9 cellular contexts compared by ENCODE assay signal in genomic region chr20:19828233-19828632, GRCh38.
DNase-seq lines count a peak whose midpoint lies in the region; ATAC-seq and TF ChIP-seq lines count a peak whose summit lies in the region.
"Had no signal": no experiment of that assay in that cellular context is flagged by ENCODE, and none has a peak within 500 bp of the region (broad histone marks: within the 10 kb centered on the region; RNA-seq: fewer than 3 reads in every experiment).

No MANE protein-coding gene starts in this region.

- H3K4ac ChIP-seq in neuronal stem cell (ENCODE audit: low read length) = no peak overlapping the region

- H3K4me2 ChIP-seq in neuronal stem cell (ENCODE audit: insufficient read depth, low read length, poor library complexity, severe bottlenecking) = no peak overlapping the region

- H3K27me3 ChIP-seq in neuronal stem cell (ENCODE audit: control insufficient read depth in 3 of 3, insufficient read depth in 3 of 3, low read depth in 1 of 3, low read length in 3 of 3) = no peaks in the 10 kb centered on the region

- H2BK15ac ChIP-seq in neuronal stem cell (ENCODE audit: low read length) = no peak overlapping the region

- no peak overlapping the region for H4K91ac ChIP-seq in neuronal stem cell (ENCODE audit: low read depth, low read length, poor library complexity)

- no peak overlapping the region for H3K18ac ChIP-seq in neuronal stem cell (ENCODE audit: low read length)

- H2AFZ ChIP-seq in neuronal stem cell (ENCODE audit: low read length) = no peak overlapping the region

- no peaks in the 10 kb centered on the region for H3K79me1 ChIP-seq in neuronal stem cell (ENCODE audit: low read depth, low read length)

- no peak overlapping the region for H2BK120ac ChIP-seq in neuronal stem cell (ENCODE audit: low read depth, low read length)

- no peaks in the 10 kb centered on the region for H3K4me1 ChIP-seq in neuronal stem cell (ENCODE audit: control insufficient read depth in 2 of 2, insufficient read depth in 1 of 2, low read depth in 1 of 2, low read length in 2 of 2)

- H3K9me3 ChIP-seq in neuronal stem cell (replicated peaks in 1 of 2; ENCODE audit: control insufficient read depth in 2 of 2, insufficient read depth in 1 of 2, low read depth in 1 of 2, low read length in 2 of 2) = no peaks in the 10 kb centered on the region

- no peak overlapping the region for H2AK5ac ChIP-seq in neuronal stem cell (ENCODE audit: low read depth, low read length)

- DNase-seq in CMK (ENCODE audit: low read depth) = peak; percentile 7
- DNase-seq in OCI-M1 (lab: John Stamatoyannopoulos, UW) = peak; percentile 28
- no peak for DNase-seq in epithelial cell of proximal tubule (ENCODE audit: low read depth)
- peak; percentile 1 to 14 for DNase-seq in stimulated activated CD4-positive, alpha-beta T cell treated with anti-CD3 and anti-CD28 coated beads, Interleukin-2, amount 100 ng/mL, for 48 hours
- DNase-seq in neuronal stem cell (ENCODE audit: low spot score) = no peak
- DNase-seq in NCI-H2029 (lab: John Stamatoyannopoulos, UW) = no peak

- no peak overlapping the region for H3K14ac ChIP-seq in neuronal stem cell (ENCODE audit: low read length)

- no peak overlapping the region for H3K9ac ChIP-seq in neuronal stem cell (ENCODE audit: low read depth, low read length, poor library complexity)

- H3K4me3 ChIP-seq in epithelial cell of proximal tubule (ENCODE audit: low read depth, low read length) = no peak overlapping the region
- H3K4me3 ChIP-seq in neuronal stem cell (ENCODE audit: low read length in 2 of 2) = no peak overlapping the region
- H3K4me3 ChIP-seq: SK-N-MC had no signal

- peak; percentile 37 for TF ChIP-seq CTCF in epithelial cell of proximal tubule (conservative IDR thresholded peaks at IDR 0.05; ENCODE audit: low read depth, low read length)

- WGBS in neuronal stem cell (ENCODE audit: extremely low coverage in 2 of 2, insufficient read length in 2 of 2, insufficient replicate concordance in 1 of 2), 2 donors = no CpG with 5 or more reads among the region's 4 CpGs

- no peak overlapping the region for H4K8ac ChIP-seq in neuronal stem cell (ENCODE audit: low read depth, low read length)

- ATAC-seq in GM18873 (IDR thresholded peaks at IDR 0.05; ENCODE audit: low FRiP score, unreplicated experiment) = peak; percentile 89
- peak; percentile 93 for ATAC-seq in HG03097 (IDR thresholded peaks at IDR 0.05; ENCODE audit: low FRiP score, unreplicated experiment)

- H2BK12ac ChIP-seq in neuronal stem cell (ENCODE audit: low read length) = no peak overlapping the region

- no peak overlapping the region for H2BK5ac ChIP-seq in neuronal stem cell (ENCODE audit: low read length)

- no peak overlapping the region for H3K23ac ChIP-seq in neuronal stem cell (ENCODE audit: low read depth, low read length, poor library complexity)

- no peak overlapping the region for H3K27ac ChIP-seq in neuronal stem cell (replicated peaks; ENCODE audit: low read length)
- H3K27ac ChIP-seq: SK-N-MC had no signal

- no peaks in the 10 kb centered on the region for H3K36me3 ChIP-seq in neuronal stem cell (replicated peaks in 1 of 2; ENCODE audit: control insufficient read depth in 2 of 2, insufficient read depth in 2 of 2, low read length in 2 of 2)

Comparison
In these comparisons a context has a peak if more than half of its experiments do, and no peak if none do; other contexts are left out.
1. DNase-seq: peak in CMK (single experiment), OCI-M1 (single experiment) and stimulated activated CD4-positive, alpha-beta T cell treated with anti-CD3 and anti-CD28 coated beads, Interleukin-2, amount 100 ng/mL, for 48 hours (2 of 2); none in epithelial cell of proximal tubule (single experiment), neuronal stem cell (single experiment) and NCI-H2029 (single experiment).